1 cellular context compared by ENCODE assay signal in genomic region chr15:84734794-84735479, GRCh38.
A peak's percentile ranks its signal among the peaks of the same experiment; 100 is the strongest.
TF ChIP-seq lines count a peak whose summit lies in the region.

No MANE protein-coding gene starts in this region.

TF ChIP-seq in HepG2, 621 proteins besides CTCF, POLR2A, EP300 and RAD21 (continued from another document):
- TF ChIP-seq ZNF512B (CRISPR knock-in tag; IDR thresholded peaks at IDR 0.05; ENCODE audit: borderline replicate concordance): no peak
- TF ChIP-seq PHF21A (CRISPR knock-in tag; IDR thresholded peaks at IDR 0.05): no peak
- no peak for TF ChIP-seq HNRNPUL1 (IDR thresholded peaks at IDR 0.05; ENCODE audit: low read depth, low read length)
- TF ChIP-seq ZSCAN22 (CRISPR knock-in tag; IDR thresholded peaks at IDR 0.05): no peak
- TF ChIP-seq SIN3A (IDR thresholded peaks at IDR 0.05; ENCODE audit: borderline replicate concordance, low read depth, low read length): no peak
- TF ChIP-seq GABPA (IDR thresholded peaks at IDR 0.05; ENCODE audit: low read depth, low read length): no peak
- 0 out of 2 replicates have a peak, but pooled peaks have one; percentile 20 for TF ChIP-seq GABPA (CRISPR knock-in tag; IDR thresholded peaks at IDR 0.05; ENCODE audit: low read depth)
- TF ChIP-seq TEAD2 (CRISPR knock-in tag; IDR thresholded peaks at IDR 0.05): no peak
- TF ChIP-seq ZNF281 (CRISPR knock-in tag; IDR thresholded peaks at IDR 0.05; ENCODE audit: borderline replicate concordance): peak; percentile 87
- TF ChIP-seq ZBED4 (CRISPR knock-in tag; IDR thresholded peaks at IDR 0.05; ENCODE audit: borderline replicate concordance): no peak
- TF ChIP-seq MAZ (IDR thresholded peaks at IDR 0.05; ENCODE audit: borderline replicate concordance, low read depth, low read length): no peak
- TF ChIP-seq MAZ (CRISPR knock-in tag; IDR thresholded peaks at IDR 0.05; ENCODE audit: low read depth): no peak
- TF ChIP-seq ELF3 (CRISPR knock-in tag; IDR thresholded peaks at IDR 0.05): 0 out of 2 replicates have a peak, but pooled peaks have one; percentile 33
- TF ChIP-seq TCF7 (IDR thresholded peaks at IDR 0.05; ENCODE audit: low read depth): peak; percentile 13; the same call in 1 of the 2 replicates
